21 cellular contexts compared by ENCODE assay signal in genomic region chr14:52934762-52935161, GRCh38. TPM values are rescaled to one million over a fixed set of nuclear protein-coding genes. Genes with fewer than 3 reads are reported as not detected.
DNase-seq lines count a peak whose midpoint lies in the region; ATAC-seq, FAIRE-seq and TF ChIP-seq lines count a peak whose summit lies in the region.
"Had no signal": no experiment of that assay in that cellular context is flagged by ENCODE, and none has a peak within 500 bp of the region (broad histone marks: within the 10 kb centered on the region; RNA-seq: fewer than 3 reads in every experiment).

No MANE protein-coding gene starts in this region.

- 85% methylated on average over 2 of the region's 2 CpGs for WGBS in GM12878 (ENCODE audit: insufficient coverage, insufficient replicate concordance, low lambda C conversion rate, missing lambda C conversion rate)
- 24% methylated on average over 2 of the region's 2 CpGs for WGBS in right lobe of liver (ENCODE audit: insufficient coverage, low coverage, low lambda C conversion rate, missing lambda C conversion rate)
- 53% methylated on average over 2 of the region's 2 CpGs for WGBS in urinary bladder

- SMC1A ChIA-PET in GM12878 (lab: Charles Lee; ENCODE audit: uncharacterized antibody, unreplicated experiment) = interaction anchor here (0.6 to 5.5 kb wide), 8 partner anchors 9 to 119 kb away, joined by 3 to 79 read pairs (median 9); no protein-coding TSS in a partner anchor

- peaks cover 87% of the 10 kb centered on the region for H3K4me1 Mint-ChIP-seq in HFFc6 (ENCODE audit: low read depth)

- no peaks in the 10 kb centered on the region for H3K27me3 Mint-ChIP-seq in HFFc6 (ENCODE audit: insufficient read depth)

- H3K27ac ChIP-seq in GM12878 (ENCODE audit: control insufficient read depth, insufficient read depth) = no peak overlapping the region
- H3K27ac ChIP-seq in right lobe of liver = peak overlapping the region; percentile 1 to 68 (median 54)
- H3K27ac ChIP-seq in urinary bladder (ENCODE audit: low read depth) = peak overlapping the region; percentile 10
- H3K27ac ChIP-seq: HL-60, SJCRH30 had no signal

- no peak overlapping the region for H3K4me3 Mint-ChIP-seq in HFFc6
- H3K4me3 Mint-ChIP-seq: CD8-positive, alpha-beta T cell had no signal

- TF ChIP-seq POLR2A in GM12878 (IDR thresholded peaks at IDR 0.05; ENCODE audit: low read depth, low read length) (no peak), right lobe of liver (IDR thresholded peaks at IDR 0.05) (no peak)

- no peaks in the 10 kb centered on the region for H3K9me3 Mint-ChIP-seq in HFFc6
- H3K9me3 Mint-ChIP-seq: CD8-positive, alpha-beta T cell had no signal

- no peak overlapping the region for H3K4me2 ChIP-seq in GM12878 (ENCODE audit: control insufficient read depth, insufficient read depth)

- H3K4me3 ChIP-seq in GM12878 = no peak overlapping the region
- H3K4me3 ChIP-seq in right lobe of liver = no peak overlapping the region
- no peak overlapping the region for H3K4me3 ChIP-seq in urinary bladder (ENCODE audit: low read depth, low read length)
- H3K4me3 ChIP-seq: SJCRH30 had no signal

- H4K20me1 ChIP-seq in GM12878 (ENCODE audit: control insufficient read depth, insufficient read depth) = no peaks in the 10 kb centered on the region

- H2AFZ ChIP-seq in GM12878 (ENCODE audit: control insufficient read depth, low read depth, low read length) = no peak overlapping the region

- no peak overlapping the region for H3K9ac ChIP-seq in GM12878 (ENCODE audit: control insufficient read depth, insufficient read depth, low read length)

- H3K9me3 ChIP-seq in GM12878 (replicated peaks; ENCODE audit: control insufficient read depth, insufficient read depth, low read length) = no peaks in the 10 kb centered on the region
- H3K9me3 ChIP-seq in right lobe of liver = no peaks in the 10 kb centered on the region
- H3K9me3 ChIP-seq: Caco-2, SJCRH30 had no signal

- POLR2A ChIA-PET in GM12878 (lab: Charles Lee) = interaction anchor here (1.0 to 2.7 kb wide), 6 partner anchors 8 to 36 kb away, joined by 3 to 10 read pairs (median 4); no protein-coding TSS in a partner anchor

- FAIRE-seq in GM12878 (lab: Jason Lieb, UNC) = no peak
- FAIRE-seq: GM19239, H1 had no signal

- intact Hi-C loops in GM12878 (cut with micrococcal nuclease; ENCODE audit: unreplicated experiment) = no loop called here
- intact Hi-C loops in right lobe of liver (cut with DNase I) = no loop called here

- peaks cover 20% of the 10 kb centered on the region for H3K36me3 Mint-ChIP-seq in HFFc6 (ENCODE audit: low read depth)
- H3K36me3 Mint-ChIP-seq: CD8-positive, alpha-beta T cell had no signal

- H3K36me3 ChIP-seq in GM12878 (ENCODE audit: control insufficient read depth in 2 of 2, insufficient read depth in 2 of 2, low read length in 1 of 2) = no peaks in the 10 kb centered on the region
- H3K36me3 ChIP-seq in right lobe of liver = no peaks in the 10 kb centered on the region
- H3K36me3 ChIP-seq in urinary bladder (ENCODE audit: insufficient read depth) = no peaks in the 10 kb centered on the region

- no peak for TF ChIP-seq CTCF in HFFc6 (IDR thresholded peaks at IDR 0.05)
- no peak for TF ChIP-seq CTCF in GM12878 (IDR thresholded peaks at IDR 0.05 in 2 of 3, conservative IDR thresholded peaks at IDR 0.05 in 1 of 3; ENCODE audit: control insufficient read depth in 2 of 3, extremely low read depth in 1 of 3, insufficient read depth in 1 of 3, low read depth in 3 of 3, low read length in 3 of 3)
- TF ChIP-seq CTCF in right lobe of liver (IDR thresholded peaks at IDR 0.05) = no peak

- H3K79me2 ChIP-seq in GM12878 (ENCODE audit: control insufficient read depth, insufficient read depth, low read length) = no peaks in the 10 kb centered on the region

- TF ChIP-seq EP300 in GM12878 (IDR thresholded peaks at IDR 0.05; ENCODE audit: borderline replicate concordance in 1 of 2, control insufficient read depth in 1 of 2, low read depth in 2 of 2, low read length in 2 of 2) = no peak

- CTCF ChIA-PET in GM12878 (lab: Yijun Ruan, JAX) = interaction anchor here (1.0 to 3.0 kb wide), 7 partner anchors 8 to 371 kb away, joined by 3 to 13 read pairs (median 5); no protein-coding TSS in a partner anchor

- no peaks in the 10 kb centered on the region for H3K4me1 ChIP-seq in GM12878 (ENCODE audit: control insufficient read depth, insufficient read depth, low read length)
- H3K4me1 ChIP-seq in right lobe of liver = peaks cover 0 to 78% (median 19%) of the 10 kb centered on the region in 4 donors
- no peaks in the 10 kb centered on the region for H3K4me1 ChIP-seq in urinary bladder (ENCODE audit: insufficient read depth)
- H3K4me1 ChIP-seq: SJCRH30 had no signal

- RAD21 ChIA-PET in GM12878 (lab: Charles Lee; ENCODE audit: unreplicated experiment) = interaction anchor here (1.0 to 2.7 kb wide), 7 partner anchors 8 to 246 kb away, joined by 3 to 9 read pairs (median 5); no protein-coding TSS in a partner anchor

- H3K27ac Mint-ChIP-seq in HFFc6 = peak overlapping the region; percentile 7; the same call in 1 of the 2 replicates
- H3K27ac Mint-ChIP-seq: CD8-positive, alpha-beta T cell had no signal

- BruUV-seq in GM12878 (replicated peaks; lab: Mats Ljungman, UMichigan) = no TSS peak

- no peak for DNase-seq in HFFc6
- no peak for DNase-seq in GM12878 (ENCODE audit: low read depth, low spot score)
- no peak for DNase-seq in right lobe of liver
- no peak for DNase-seq in LoVo (ENCODE audit: low spot score)
- no peak for DNase-seq in anterior cingulate cortex (lab: John Stamatoyannopoulos, UW)
- DNase-seq: C1 segment of cervical spinal cord; Caco-2; CD8-positive, alpha-beta T cell; HCEC 1CT; Karpas-422; NCI-H1105 treated with DMSO at 0.1 percent for 48 hours; NCI-H2029; NCI-H446; NCI-H524 treated with DMSO at 0.1 percent for 48 hours; NCI-H774; SJCRH30 had no signal

- no peaks in the 10 kb centered on the region; a peak in 1 of 4 replicates for H3K27me3 ChIP-seq in GM12878 (replicated peaks in 1 of 2; ENCODE audit: control insufficient read depth in 2 of 2, insufficient read depth in 2 of 2, low read length in 1 of 2)
- H3K27me3 ChIP-seq in right lobe of liver = no peaks in the 10 kb centered on the region
- H3K27me3 ChIP-seq: SJCRH30 had no signal

- in situ Hi-C loops in GM12878 (cut with MboI) = no loop called here

- TF ChIP-seq RAD21 in GM12878 (IDR thresholded peaks at IDR 0.05; ENCODE audit: insufficient read depth, low read depth, low read length) = no peak

- ATAC-seq in GM12878 (peak; percentile 49), right lobe of liver (peak; percentile 65 to 73 (median 69)), HG03565 (IDR thresholded peaks at IDR 0.05; ENCODE audit: unreplicated experiment) (no peak)
- ATAC-seq: CD8-positive, alpha-beta T cell had no signal

TF ChIP-seq in GM12878, 131 proteins besides CTCF, POLR2A, EP300 and RAD21:
- TF ChIP-seq ZNF217 (IDR thresholded peaks at IDR 0.05) (no peak), PKNOX1 (IDR thresholded peaks at IDR 0.05) (0 out of 2 replicates have a peak, but pooled peaks have one; percentile 16)

RNA-seq across cellular contexts. Expression of gene FERMT2, which starts 16.1 kb away (rescaled TPM):
- 100 to 1,000 TPM; 109 to 152 (median 127) TPM for total RNA-seq in HFFc6 (2021; fragmentation: NEBNext Ultra II Directional; extraction: Animal tissue kit (Norgen Biotek cat#: 25700))
- 49.5 and 53.7 TPM in 2 replicates for total RNA-seq in GM12878 (2013; cell fraction: nucleolus; rRNA removed)
- total RNA-seq in GM12878 (2014; rRNA removed) = 20.8 and 25.2 TPM in 2 replicates
- 23.7 and 24.6 TPM in 2 replicates for total RNA-seq in GM12878 (2014; rRNA removed; fragmentation: Illumina TruSeq; extraction: Trizol)
- 22.6 and 26.6 TPM in 2 replicates for total RNA-seq in GM12878 (2021)
- polyA plus RNA-seq in GM12878 (2011; ENCODE audit: low read depth) = 1.2 TPM
- polyA plus RNA-seq in GM12878 (2011; rRNA removed) = 6.1 and 8.9 TPM in 2 replicates
- 2.0 and 2.4 TPM in 2 replicates for polyA plus RNA-seq in GM12878 (2011; cell fraction: cytosol; rRNA removed)
- 4.9 and 5.3 TPM in 2 replicates for polyA plus RNA-seq in GM12878 (2011; cell fraction: nucleus; rRNA removed)
- polyA plus RNA-seq in GM12878 (2012) = 1.6 and 1.7 TPM in 2 replicates
- 35.5 and 42.5 TPM in 2 replicates for polyA plus RNA-seq in GM12878 (2014; fragmentation: Illumina TruSeq; extraction: Trizol)
- 1 to 10 TPM; 4.9 to 8.6 TPM for polyA plus RNA-seq in GM12878 (2014; fragmentation: Nextera tagmentation; extraction: Ambion mirVana)
- polyA plus RNA-seq in GM12878 (2014; rRNA removed) = 15.6 and 19.7 TPM in 2 replicates
- 10 to 100 TPM; 16.9 to 19.3 TPM for polyA plus RNA-seq in GM12878 (2016; fragmentation: Nextera tagmentation; extraction: Ambion mirVana)
- 3.5 and 4.6 TPM in 2 replicates for polyA minus RNA-seq in GM12878 (2011; rRNA and poly(A)+ RNA removed)
- polyA minus RNA-seq in GM12878 (2011; cell fraction: cytosol; rRNA and poly(A)+ RNA removed) = 2.6 and 3.5 TPM in 2 replicates
- polyA minus RNA-seq in GM12878 (2011; cell fraction: nucleus; rRNA and poly(A)+ RNA removed) = 1.5 and 2.3 TPM in 2 replicates
- 10 to 100 TPM; 40.4 to 64.5 (median 53.3) TPM for total RNA-seq in right lobe of liver
- 298 TPM for total RNA-seq in urinary bladder
- polyA plus RNA-seq in urinary bladder = 216 TPM
- total RNA-seq: CD8-positive, alpha-beta T cell had no signal
